ENCODE assay signal across 22 cellular contexts in the genomic region with DNA sequence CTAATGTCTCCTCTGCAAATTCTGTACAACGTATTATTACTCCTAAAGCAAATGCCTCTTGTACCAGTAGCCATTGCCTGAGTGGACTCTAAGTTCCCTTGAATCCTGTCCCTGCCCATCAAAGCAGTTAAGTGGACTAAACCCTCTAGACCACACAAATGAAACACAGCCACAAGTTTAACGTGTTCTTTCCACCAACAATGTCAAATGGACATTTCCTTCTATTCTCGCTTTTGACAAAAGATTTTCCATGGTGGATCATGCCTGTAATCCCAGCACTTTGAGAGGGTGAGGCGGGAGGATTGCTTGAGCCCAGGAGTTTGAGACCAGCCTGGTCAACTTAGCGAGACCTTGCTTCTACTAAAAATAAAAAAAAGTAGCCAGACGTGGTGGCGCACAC. TPM values are rescaled to one million over a fixed set of nuclear protein-coding genes. Genes with fewer than 3 reads are reported as not detected.
DNase-seq lines count a peak whose midpoint lies in the region; ATAC-seq, FAIRE-seq and TF ChIP-seq lines count a peak whose summit lies in the region.
"Had no signal": no experiment of that assay in that cellular context is flagged by ENCODE, and none has a peak within 500 bp of the region (broad histone marks: within the 10 kb centered on the region; RNA-seq: fewer than 3 reads in every experiment).

No MANE protein-coding gene starts in this region.

- no peak for FAIRE-seq in D721Med (lab: Jason Lieb, UNC)
- FAIRE-seq: A549, colon, GM12892 had no signal

- H2AFZ ChIP-seq in SU-DHL-6 (ENCODE audit: low read depth, low read length, severe bottlenecking): no peak overlapping the region

- H3K27me3 ChIP-seq in SU-DHL-6 (ENCODE audit: low read length): no peaks in the 10 kb centered on the region
- H3K27me3 ChIP-seq in colonic mucosa: no peaks in the 10 kb centered on the region
- H3K27me3 ChIP-seq: ovary had no signal

- H3K27me3 Mint-ChIP-seq in activated T-cell treated with anti-CD3 and anti-CD28 coated beads, Interleukin-2, amount 50 U/mL, for 24 hours: no peaks in the 10 kb centered on the region
- no peaks in the 10 kb centered on the region for H3K27me3 Mint-ChIP-seq in stimulated activated memory B cell treated with anti-CD40 and anti-IgM and Interleukin-4, amounts not matched to agents 10 μg/mL and 1 μg/mL and 100 μg/mL, for 72 hours

- no peaks in the 10 kb centered on the region for H3K9me3 ChIP-seq in SU-DHL-6 (ENCODE audit: insufficient read depth, low read length)
- H3K9me3 ChIP-seq in colonic mucosa: no peaks in the 10 kb centered on the region
- H3K9me3 ChIP-seq: A549, ovary had no signal

- no peak for DNase-seq in activated T-cell treated with anti-CD3 and anti-CD28 coated beads, Interleukin-2, amount 50 U/mL, for 24 hours
- DNase-seq in activated T-cell treated with anti-CD3 and anti-CD28 coated beads for 4 hours (no peak), colonic mucosa (no peak), D721Med (ENCODE audit: insufficient read length, low spot score) (no peak), LoVo (ENCODE audit: low spot score) (no peak), DMS53 treated with DMSO at 0.1 percent for 48 hours (lab: John Stamatoyannopoulos, UW; ENCODE audit: unreplicated experiment) (no peak)
- DNase-seq: activated CD8-positive, alpha-beta memory T cell treated with anti-CD3 and anti-CD28 coated beads, Interleukin-2, amount 50 U/mL, for 4 hours; glutamatergic neuron; HCEC 1CT; islet precursor cell; midbrain; NCI-H2029 treated with DMSO at 0.1 percent for 48 hours; NCI-H526 treated with DMSO at 0.1 percent for 48 hours; ovary; stimulated activated CD4-positive, alpha-beta T cell treated with anti-CD3 and anti-CD28 coated beads, Interleukin-4, amount 100 ng/mL, for 24 hours had no signal

- H3K4me2 ChIP-seq in SU-DHL-6 (ENCODE audit: low read depth, low read length, poor library complexity, severe bottlenecking): peak overlapping the region; percentile 58
- H3K4me2 ChIP-seq: A549 had no signal

- peaks cover 47% of the 10 kb centered on the region for H3F3A ChIP-seq in SU-DHL-6 (ENCODE audit: insufficient read depth)

- H3K36me3 ChIP-seq in SU-DHL-6 (ENCODE audit: low read length): no peaks in the 10 kb centered on the region
- H3K36me3 ChIP-seq in colonic mucosa: no peaks in the 10 kb centered on the region
- H3K36me3 ChIP-seq: ovary had no signal

- TF ChIP-seq CTCF in SU-DHL-6 (IDR thresholded peaks at IDR 0.05; ENCODE audit: insufficient read depth, low read length, poor library complexity, severe bottlenecking) (no peak), colonic mucosa (IDR thresholded peaks at IDR 0.05) (no peak), D721Med (IDR thresholded peaks at IDR 0.05; ENCODE audit: insufficient read depth, missing control alignments) (no peak)

- no peaks in the 10 kb centered on the region for H3K9me3 Mint-ChIP-seq in activated T-cell treated with anti-CD3 and anti-CD28 coated beads, Interleukin-2, amount 50 U/mL, for 24 hours
- no peaks in the 10 kb centered on the region for H3K9me3 Mint-ChIP-seq in stimulated activated memory B cell treated with anti-CD40 and anti-IgM and Interleukin-4, amounts not matched to agents 10 μg/mL and 1 μg/mL and 100 μg/mL, for 72 hours

- peaks cover 98% of the 10 kb centered on the region for H3K79me2 ChIP-seq in SU-DHL-6 (ENCODE audit: insufficient read depth, low read length)

- H3K27ac Mint-ChIP-seq in activated T-cell treated with anti-CD3 and anti-CD28 coated beads, Interleukin-2, amount 50 U/mL, for 24 hours: peak overlapping the region; percentile 96
- peak overlapping the region; percentile 81 for H3K27ac Mint-ChIP-seq in stimulated activated memory B cell treated with anti-CD40 and anti-IgM and Interleukin-4, amounts not matched to agents 10 μg/mL and 1 μg/mL and 100 μg/mL, for 72 hours

- H3K9ac ChIP-seq in SU-DHL-6 (ENCODE audit: low read length) (no peak overlapping the region), colonic mucosa (ENCODE audit: low read depth in 2 of 2, low read length in 2 of 2) (peak overlapping the region in 1 of 2 donors; percentile 68)

- no peaks in the 10 kb centered on the region for H3K9me2 ChIP-seq in SU-DHL-6 (replicated peaks; ENCODE audit: insufficient read depth, low read length)

- peaks cover 11% of the 10 kb centered on the region; the same call in 1 of the 2 replicates for H4K20me1 ChIP-seq in SU-DHL-6 (ENCODE audit: low read depth, low read length)

- peaks cover 50% of the 10 kb centered on the region for H3K4me1 ChIP-seq in colonic mucosa
- H3K4me1 ChIP-seq: A549 had no signal

- peaks cover 35% of the 10 kb centered on the region for H3K36me3 Mint-ChIP-seq in activated T-cell treated with anti-CD3 and anti-CD28 coated beads, Interleukin-2, amount 50 U/mL, for 24 hours (ENCODE audit: low read depth)
- peaks cover 16% of the 10 kb centered on the region for H3K36me3 Mint-ChIP-seq in stimulated activated memory B cell treated with anti-CD40 and anti-IgM and Interleukin-4, amounts not matched to agents 10 μg/mL and 1 μg/mL and 100 μg/mL, for 72 hours

- intact Hi-C loops in colonic mucosa (cut with DNase I): no loop called here

- H3K4me3 ChIP-seq in SU-DHL-6 (ENCODE audit: insufficient read depth, low read length, poor library complexity, severe bottlenecking) (no peak overlapping the region), colonic mucosa (no peak overlapping the region)
- H3K4me3 ChIP-seq: A549, ovary had no signal

- peaks cover 95% of the 10 kb centered on the region for H3K4me1 Mint-ChIP-seq in activated T-cell treated with anti-CD3 and anti-CD28 coated beads, Interleukin-2, amount 50 U/mL, for 24 hours (ENCODE audit: low read depth)
- peaks cover 87% of the 10 kb centered on the region for H3K4me1 Mint-ChIP-seq in stimulated activated memory B cell treated with anti-CD40 and anti-IgM and Interleukin-4, amounts not matched to agents 10 μg/mL and 1 μg/mL and 100 μg/mL, for 72 hours

- peak overlapping the region; percentile 72 for H3K27ac ChIP-seq in SU-DHL-6 (ENCODE audit: low read depth, low read length)
- H3K27ac ChIP-seq in colonic mucosa: peak overlapping the region; percentile 89
- H3K27ac ChIP-seq: A549, ovary had no signal

- H3K4me3 Mint-ChIP-seq in activated T-cell treated with anti-CD3 and anti-CD28 coated beads, Interleukin-2, amount 50 U/mL, for 24 hours: no peak overlapping the region
- H3K4me3 Mint-ChIP-seq in stimulated activated memory B cell treated with anti-CD40 and anti-IgM and Interleukin-4, amounts not matched to agents 10 μg/mL and 1 μg/mL and 100 μg/mL, for 72 hours: no peak overlapping the region

- no peak for ATAC-seq in stimulated activated memory B cell treated with anti-CD40 and anti-IgM and Interleukin-4, amounts not matched to agents 10 μg/mL and 1 μg/mL and 100 μg/mL, for 72 hours
- ATAC-seq: A549, Panc1, SK-N-SH treated with all-trans-retinoic acid at 6 μM for 48 hours had no signal

RNA-seq across cellular contexts. Expression of gene CCDC88C, which starts 15.9 kb away (rescaled TPM):
- 10 to 100 TPM; 45.6 to 48.0 TPM for total RNA-seq in colonic mucosa
